In genomic region chrX:3811331-3812311, GRCh38 we compare ENCODE assay signal across 8 cellular contexts.
DNase-seq lines count a peak whose midpoint lies in the region; ATAC-seq and TF ChIP-seq lines count a peak whose summit lies in the region.

No MANE protein-coding gene starts in this region.

- WGBS in IMR-90 (ENCODE audit: extremely low coverage in 2 of 2, insufficient read length in 1 of 2), 2 experiments, result no CpG with 5 or more reads among the region's 16 CpGs
- 39% methylated on average over 13 of the region's 16 CpGs for WGBS in mammary epithelial cell (ENCODE audit: low coverage, missing lambda C conversion rate)
- 41% methylated on average over 12 of the region's 16 CpGs for WGBS in mesenchymal stem cell

- H3K4me1 ChIP-seq in IMR-90 (ENCODE audit: control insufficient read depth, insufficient read depth, low read length) (no peaks in the 10 kb centered on the region), mammary epithelial cell (ENCODE audit: insufficient read depth, low read length) (peaks cover 6% of the 10 kb centered on the region), mesenchymal stem cell (ENCODE audit: control insufficient read depth, insufficient read depth, low read depth, low read length) (no peaks in the 10 kb centered on the region), uterus (no peaks in the 10 kb centered on the region)

- in situ Hi-C loops in IMR-90 (cut with MboI; ENCODE audit: low sequenced_read_pairs), result no loop called here
- in situ Hi-C loops in mammary epithelial cell (cut with MboI; ENCODE audit: low sequenced_read_pairs in 2 of 2), result no loop called here

- H3K23ac ChIP-seq in IMR-90 (ENCODE audit: low read depth, low read length), result no peak overlapping the region
- no peak overlapping the region for H3K23ac ChIP-seq in mesenchymal stem cell (ENCODE audit: low read length in 2 of 2)

- no peak overlapping the region for H3K4ac ChIP-seq in IMR-90 (ENCODE audit: low read depth, low read length)
- no peak overlapping the region for H3K4ac ChIP-seq in mesenchymal stem cell (ENCODE audit: low read depth in 1 of 2, low read length in 2 of 2)

- no peaks in the 10 kb centered on the region for H3K79me2 ChIP-seq in mammary epithelial cell (ENCODE audit: insufficient read depth, low read length)

- H3K27ac ChIP-seq in C4-2B (no peak overlapping the region), IMR-90 (ENCODE audit: insufficient read depth, low read length) (no peak overlapping the region), mammary epithelial cell (ENCODE audit: insufficient read depth, low read depth, low read length) (no peak overlapping the region), mesenchymal stem cell (ENCODE audit: low read length, poor library complexity, severe bottlenecking) (no peak overlapping the region), uterus (no peak overlapping the region)

- H2BK15ac ChIP-seq in IMR-90 (ENCODE audit: low read depth, low read length) (no peak overlapping the region), mesenchymal stem cell (ENCODE audit: low read depth, poor library complexity, severe bottlenecking) (no peak overlapping the region)

- BruUV-seq in IMR-90 (replicated peaks; lab: Mats Ljungman, UMichigan) (no TSS peak), mammary epithelial cell (replicated peaks; lab: Mats Ljungman, UMichigan) (no TSS peak)

- TF ChIP-seq RAD21 in IMR-90 (IDR thresholded peaks at IDR 0.05; ENCODE audit: low read length), result peak; percentile 66

- no peak overlapping the region for H3K4me3 ChIP-seq in IMR-90 (ENCODE audit: insufficient read depth, low read depth, low read length)
- no peak overlapping the region for H3K4me3 ChIP-seq in mammary epithelial cell (replicated peaks in 1 of 3; ENCODE audit: insufficient read depth in 1 of 3, low read depth in 2 of 3, low read length in 3 of 3)
- H3K4me3 ChIP-seq in mesenchymal stem cell (ENCODE audit: insufficient read depth in 1 of 2, low read depth in 1 of 2, low read length in 2 of 2), result peak overlapping the region in 1 of 2 experiments; percentile 38
- no peak overlapping the region for H3K4me3 ChIP-seq in uterus

- no peak overlapping the region for H2AK9ac ChIP-seq in IMR-90 (replicated peaks; ENCODE audit: low read depth, low read length, poor library complexity)

- H2AFZ ChIP-seq in IMR-90 (replicated peaks; ENCODE audit: low read length, poor library complexity) (peak overlapping the region; percentile 60), mammary epithelial cell (ENCODE audit: low read depth, low read length) (no peak overlapping the region), mesenchymal stem cell (ENCODE audit: low read depth, low read length) (no peak overlapping the region)

- ATAC-seq in GM18907 (IDR thresholded peaks at IDR 0.05; ENCODE audit: unreplicated experiment) (peak; percentile 14), IMR-90 (ENCODE audit: low read depth) (no peak), HG03571 (IDR thresholded peaks at IDR 0.05; ENCODE audit: unreplicated experiment) (no peak)

- POLR2A ChIA-PET in IMR-90 (lab: Charles Lee; ENCODE audit: unreplicated experiment), result no interaction called here

- H3K14ac ChIP-seq in IMR-90 (replicated peaks; ENCODE audit: low read depth, low read length) (no peak overlapping the region), mesenchymal stem cell (ENCODE audit: low read length in 2 of 2) (no peak overlapping the region)

- H2BK120ac ChIP-seq in IMR-90 (ENCODE audit: low read depth, low read length) (no peak overlapping the region), mesenchymal stem cell (ENCODE audit: low read depth, low read length) (no peak overlapping the region)

- no peaks in the 10 kb centered on the region for H3K9me3 ChIP-seq in IMR-90 (ENCODE audit: control insufficient read depth, insufficient read depth, low read length)
- no peaks in the 10 kb centered on the region for H3K9me3 ChIP-seq in mammary epithelial cell (replicated peaks; ENCODE audit: insufficient read depth, low read length)
- H3K9me3 ChIP-seq in mesenchymal stem cell (ENCODE audit: control insufficient read depth, low read length), result no peaks in the 10 kb centered on the region
- no peaks in the 10 kb centered on the region for H3K9me3 ChIP-seq in uterus

- peak; percentile 55 for TF ChIP-seq CTCF in C4-2B (conservative IDR thresholded peaks at IDR 0.05)
- TF ChIP-seq CTCF in IMR-90 (conservative IDR thresholded peaks at IDR 0.05; ENCODE audit: low read depth, low read length), result peak; percentile 69
- TF ChIP-seq CTCF in mammary epithelial cell (conservative IDR thresholded peaks at IDR 0.05 in 1 of 2, IDR thresholded peaks at IDR 0.05 in 1 of 2; ENCODE audit: extremely low read depth in 1 of 2, insufficient read depth in 1 of 2, low read depth in 1 of 2, low read length in 2 of 2), result peak; percentile 28 to 68
- TF ChIP-seq CTCF in uterus (IDR thresholded peaks at IDR 0.05), result peak; percentile 51 to 59 (median 54)

- H4K5ac ChIP-seq in IMR-90 (ENCODE audit: low read depth, low read length), result no peak overlapping the region

- no peaks in the 10 kb centered on the region for H3K9me1 ChIP-seq in IMR-90 (ENCODE audit: insufficient read depth, low read length)

- TF ChIP-seq POLR2A in IMR-90 (IDR thresholded peaks at IDR 0.05; ENCODE audit: low read depth, low read length) (no peak), uterus (IDR thresholded peaks at IDR 0.05) (no peak)

- intact Hi-C loops in IMR-90 (cut with micrococcal nuclease) (loop anchor here (2.0 kb wide), 1 partner anchor 161 kb away; no protein-coding TSS in a partner anchor), mammary epithelial cell (cut with micrococcal nuclease) (loop anchor here (1.0 kb wide), 1 partner anchor 160 kb away; no protein-coding TSS in a partner anchor), uterus (cut with DNase I; ENCODE audit: low total_unique reads) (no loop called here)

- no peak overlapping the region for H4K8ac ChIP-seq in IMR-90 (ENCODE audit: low read depth in 2 of 2, low read length in 2 of 2)
- no peak overlapping the region for H4K8ac ChIP-seq in mesenchymal stem cell (ENCODE audit: low read length)

- H3K9ac ChIP-seq in IMR-90 (ENCODE audit: low read depth, low read length), result no peak overlapping the region
- no peak overlapping the region for H3K9ac ChIP-seq in mammary epithelial cell (ENCODE audit: insufficient read depth, low read length)
- H3K9ac ChIP-seq in mesenchymal stem cell (ENCODE audit: low read length), result peak overlapping the region; percentile 46

- dilution Hi-C loops in IMR-90 (cut with HindIII; ENCODE audit: low sequenced_read_pairs, unreplicated experiment) (no loop called here), mammary epithelial cell (cut with HindIII; ENCODE audit: low sequenced_read_pairs) (no loop called here)

- H4K20me1 ChIP-seq in IMR-90 (ENCODE audit: insufficient read depth, low read length) (no peaks in the 10 kb centered on the region), mammary epithelial cell (ENCODE audit: insufficient read depth, low read length) (no peaks in the 10 kb centered on the region)

- no peak overlapping the region for H2BK20ac ChIP-seq in IMR-90 (ENCODE audit: low read depth, low read length)

- H3K27me3 ChIP-seq in IMR-90 (ENCODE audit: control insufficient read depth, insufficient read depth, low read length), result peaks cover 12% of the 10 kb centered on the region
- no peaks in the 10 kb centered on the region for H3K27me3 ChIP-seq in mammary epithelial cell (ENCODE audit: insufficient read depth, low read length)
- H3K27me3 ChIP-seq in mesenchymal stem cell (ENCODE audit: control insufficient read depth in 1 of 2, insufficient read depth in 1 of 2, low read length in 2 of 2), result peaks cover 4 to 33% of the 10 kb centered on the region in 2 experiments
- H3K27me3 ChIP-seq in uterus, result peaks cover 0 to 13% of the 10 kb centered on the region in 2 donors

- no peak overlapping the region for H4K91ac ChIP-seq in IMR-90 (ENCODE audit: insufficient read depth, low read depth, low read length)
- no peak overlapping the region for H4K91ac ChIP-seq in mesenchymal stem cell (ENCODE audit: low read length)

- H3K4me2 ChIP-seq in IMR-90 (ENCODE audit: low read depth, low read length) (peak overlapping the region; percentile 90), mammary epithelial cell (ENCODE audit: insufficient read depth, low read depth, low read length) (no peak overlapping the region), mesenchymal stem cell (ENCODE audit: low read length, poor library complexity, severe bottlenecking) (no peak overlapping the region)

- no peaks in the 10 kb centered on the region for H3K36me3 ChIP-seq in IMR-90 (ENCODE audit: control insufficient read depth, insufficient read depth, low read length)
- H3K36me3 ChIP-seq in mammary epithelial cell (ENCODE audit: insufficient read depth, low read length), result no peaks in the 10 kb centered on the region
- H3K36me3 ChIP-seq in mesenchymal stem cell (ENCODE audit: control insufficient read depth in 1 of 2, insufficient read depth in 2 of 2, low read depth in 1 of 2, low read length in 2 of 2), result no peaks in the 10 kb centered on the region
- H3K36me3 ChIP-seq in uterus, result no peaks in the 10 kb centered on the region

- H3K18ac ChIP-seq in IMR-90 (ENCODE audit: low read depth, low read length) (no peak overlapping the region), mesenchymal stem cell (ENCODE audit: low read depth in 1 of 2, low read length in 2 of 2) (no peak overlapping the region)

- H3K56ac ChIP-seq in IMR-90 (ENCODE audit: extremely low read depth, insufficient read depth, low read length), result no peak overlapping the region

- H3K79me1 ChIP-seq in IMR-90 (ENCODE audit: low read depth in 1 of 2, low read length in 2 of 2) (0 out of 4 replicates have a peak, but pooled peaks cover 0 to 6% of the 10 kb centered on the region in 2 experiments), mesenchymal stem cell (replicated peaks; ENCODE audit: low read length, poor library complexity, severe bottlenecking) (no peaks in the 10 kb centered on the region)

- H2BK5ac ChIP-seq in IMR-90 (ENCODE audit: low read depth, low read length, poor library complexity, severe bottlenecking) (no peak overlapping the region), mesenchymal stem cell (ENCODE audit: low read depth, low read length, poor library complexity, severe bottlenecking) (no peak overlapping the region)

- peak; percentile 58 for DNase-seq in IMR-90
- peak; percentile 19 to 81 (median 25) for DNase-seq in T-helper 1 cell
- DNase-seq in mammary epithelial cell, result peak; percentile 25
- DNase-seq in mesenchymal stem cell, result peak; percentile 60
- DNase-seq in uterus, result peak in 1 of 2 donors; percentile 18

- no peak overlapping the region for H2BK12ac ChIP-seq in mesenchymal stem cell (ENCODE audit: low read length in 2 of 2)

- H2AK5ac ChIP-seq in IMR-90 (ENCODE audit: low read depth, low read length), result no peak overlapping the region
- no peak overlapping the region for H2AK5ac ChIP-seq in mesenchymal stem cell (ENCODE audit: low read length, severe bottlenecking)

- CTCF ChIA-PET in IMR-90 (lab: Yijun Ruan, JAX), result interaction anchor here (0.5 to 0.9 kb wide), 4 partner anchors 63 to 764 kb away, joined by 3 to 4 read pairs (median 3); no protein-coding TSS in a partner anchor
- CTCF ChIA-PET in mammary epithelial cell (lab: Charles Lee; ENCODE audit: low non-redundant PET), result interaction anchor here (0.6 kb wide), 2 partner anchors 100 to 130 kb away, joined by 4 read pairs; no protein-coding TSS in a partner anchor

TF ChIP-seq in IMR-90, 13 proteins besides CTCF, POLR2A, EP300 and RAD21:
- TF ChIP-seq SMC3 (IDR thresholded peaks at IDR 0.05; ENCODE audit: low read depth, low read length) (peak; percentile 71), BHLHE40 (IDR thresholded peaks at IDR 0.05; ENCODE audit: low read depth, low read length) (no peak), CHD1 (IDR thresholded peaks at IDR 0.05; ENCODE audit: low read depth, low read length) (no peak)
